ENCODE assay signal across 1 cellular context in the genomic region with DNA sequence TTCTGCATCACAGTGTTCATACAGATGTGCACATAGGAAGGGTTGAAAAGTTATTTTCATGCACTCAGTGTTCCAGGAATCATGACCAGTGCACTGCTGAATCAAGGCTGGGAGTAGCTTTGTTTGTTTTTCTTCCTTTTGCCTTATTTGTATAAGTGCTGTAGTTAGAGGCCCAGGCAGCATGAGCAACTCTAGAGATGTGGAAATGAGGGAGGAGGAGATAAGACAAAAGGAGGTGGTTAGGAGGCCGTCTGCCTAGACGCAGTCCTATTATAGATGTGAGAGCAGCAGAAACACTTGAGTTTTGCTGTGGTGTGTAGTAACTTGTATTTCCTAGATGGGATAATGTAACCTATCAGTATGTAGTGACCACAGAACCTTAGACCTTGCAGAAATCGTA.
TF ChIP-seq lines count a peak whose summit lies in the region.

No MANE protein-coding gene starts in this region.

TF ChIP-seq in K562, 482 proteins besides CTCF, POLR2A, EP300 and RAD21 (continued from another document):
- TF ChIP-seq, protein P1, sequence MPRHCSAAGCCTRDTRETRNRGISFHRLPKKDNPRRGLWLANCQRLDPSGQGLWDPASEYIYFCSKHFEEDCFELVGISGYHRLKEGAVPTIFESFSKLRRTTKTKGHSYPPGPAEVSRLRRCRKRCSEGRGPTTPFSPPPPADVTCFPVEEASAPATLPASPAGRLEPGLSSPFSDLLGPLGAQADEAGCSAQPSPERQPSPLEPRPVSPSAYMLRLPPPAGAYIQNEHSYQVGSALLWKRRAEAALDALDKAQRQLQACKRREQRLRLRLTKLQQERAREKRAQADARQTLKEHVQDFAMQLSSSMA (CRISPR knock-in tag; IDR thresholded peaks at IDR 0.05) = no peak
- no peak for TF ChIP-seq GATAD2A (IDR thresholded peaks at IDR 0.05)
- TF ChIP-seq MTF1 (CRISPR knock-in tag; IDR thresholded peaks at IDR 0.05; ENCODE audit: borderline replicate concordance) = no peak
- TF ChIP-seq DPF2 (IDR thresholded peaks at IDR 0.05) = peak; percentile 30; the same call in 1 of the 2 replicates
- TF ChIP-seq RCOR1 (IDR thresholded peaks at IDR 0.05; ENCODE audit: borderline replicate concordance in 1 of 2, low read depth in 2 of 2, low read length in 2 of 2) = peak in 1 of 2 experiments; percentile 80; a peak in 2 of 4 replicates
- TF ChIP-seq ZNF75A (CRISPR knock-in tag; IDR thresholded peaks at IDR 0.05) = no peak
- no peak for TF ChIP-seq ZNF197 (CRISPR knock-in tag; IDR thresholded peaks at IDR 0.05; ENCODE audit: low read depth)
- TF ChIP-seq CREB1 (IDR thresholded peaks at IDR 0.05) = no peak
- TF ChIP-seq CREB1 (CRISPR knock-in tag; IDR thresholded peaks at IDR 0.05) = no peak
- TF ChIP-seq NRF1 (conservative IDR thresholded peaks at IDR 0.05 in 1 of 2, IDR thresholded peaks at IDR 0.05 in 1 of 2) = peak; percentile 50 to 51; a peak in 2 of 4 replicates
- no peak for TF ChIP-seq ATF7 (IDR thresholded peaks at IDR 0.05)
- TF ChIP-seq, protein P2, sequence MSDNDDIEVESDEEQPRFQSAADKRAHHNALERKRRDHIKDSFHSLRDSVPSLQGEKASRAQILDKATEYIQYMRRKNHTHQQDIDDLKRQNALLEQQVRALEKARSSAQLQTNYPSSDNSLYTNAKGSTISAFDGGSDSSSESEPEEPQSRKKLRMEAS (CRISPR knock-in tag; IDR thresholded peaks at IDR 0.05) = no peak
- TF ChIP-seq, protein P3, sequence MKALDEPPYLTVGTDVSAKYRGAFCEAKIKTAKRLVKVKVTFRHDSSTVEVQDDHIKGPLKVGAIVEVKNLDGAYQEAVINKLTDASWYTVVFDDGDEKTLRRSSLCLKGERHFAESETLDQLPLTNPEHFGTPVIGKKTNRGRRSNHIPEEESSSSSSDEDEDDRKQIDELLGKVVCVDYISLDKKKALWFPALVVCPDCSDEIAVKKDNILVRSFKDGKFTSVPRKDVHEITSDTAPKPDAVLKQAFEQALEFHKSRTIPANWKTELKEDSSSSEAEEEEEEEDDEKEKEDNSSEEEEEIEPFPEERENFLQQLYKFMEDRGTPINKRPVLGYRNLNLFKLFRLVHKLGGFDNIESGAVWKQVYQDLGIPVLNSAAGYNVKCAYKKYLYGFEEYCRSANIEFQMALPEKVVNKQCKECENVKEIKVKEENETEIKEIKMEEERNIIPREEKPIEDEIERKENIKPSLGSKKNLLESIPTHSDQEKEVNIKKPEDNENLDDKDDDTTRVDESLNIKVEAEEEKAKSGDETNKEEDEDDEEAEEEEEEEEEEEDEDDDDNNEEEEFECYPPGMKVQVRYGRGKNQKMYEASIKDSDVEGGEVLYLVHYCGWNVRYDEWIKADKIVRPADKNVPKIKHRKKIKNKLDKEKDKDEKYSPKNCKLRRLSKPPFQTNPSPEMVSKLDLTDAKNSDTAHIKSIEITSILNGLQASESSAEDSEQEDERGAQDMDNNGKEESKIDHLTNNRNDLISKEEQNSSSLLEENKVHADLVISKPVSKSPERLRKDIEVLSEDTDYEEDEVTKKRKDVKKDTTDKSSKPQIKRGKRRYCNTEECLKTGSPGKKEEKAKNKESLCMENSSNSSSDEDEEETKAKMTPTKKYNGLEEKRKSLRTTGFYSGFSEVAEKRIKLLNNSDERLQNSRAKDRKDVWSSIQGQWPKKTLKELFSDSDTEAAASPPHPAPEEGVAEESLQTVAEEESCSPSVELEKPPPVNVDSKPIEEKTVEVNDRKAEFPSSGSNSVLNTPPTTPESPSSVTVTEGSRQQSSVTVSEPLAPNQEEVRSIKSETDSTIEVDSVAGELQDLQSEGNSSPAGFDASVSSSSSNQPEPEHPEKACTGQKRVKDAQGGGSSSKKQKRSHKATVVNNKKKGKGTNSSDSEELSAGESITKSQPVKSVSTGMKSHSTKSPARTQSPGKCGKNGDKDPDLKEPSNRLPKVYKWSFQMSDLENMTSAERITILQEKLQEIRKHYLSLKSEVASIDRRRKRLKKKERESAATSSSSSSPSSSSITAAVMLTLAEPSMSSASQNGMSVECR (CRISPR knock-in tag; IDR thresholded peaks at IDR 0.05) = no peak
- TF ChIP-seq, protein P4, sequence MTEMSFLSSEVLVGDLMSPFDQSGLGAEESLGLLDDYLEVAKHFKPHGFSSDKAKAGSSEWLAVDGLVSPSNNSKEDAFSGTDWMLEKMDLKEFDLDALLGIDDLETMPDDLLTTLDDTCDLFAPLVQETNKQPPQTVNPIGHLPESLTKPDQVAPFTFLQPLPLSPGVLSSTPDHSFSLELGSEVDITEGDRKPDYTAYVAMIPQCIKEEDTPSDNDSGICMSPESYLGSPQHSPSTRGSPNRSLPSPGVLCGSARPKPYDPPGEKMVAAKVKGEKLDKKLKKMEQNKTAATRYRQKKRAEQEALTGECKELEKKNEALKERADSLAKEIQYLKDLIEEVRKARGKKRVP (CRISPR knock-in tag; IDR thresholded peaks at IDR 0.05) = no peak
- TF ChIP-seq, protein P5, sequence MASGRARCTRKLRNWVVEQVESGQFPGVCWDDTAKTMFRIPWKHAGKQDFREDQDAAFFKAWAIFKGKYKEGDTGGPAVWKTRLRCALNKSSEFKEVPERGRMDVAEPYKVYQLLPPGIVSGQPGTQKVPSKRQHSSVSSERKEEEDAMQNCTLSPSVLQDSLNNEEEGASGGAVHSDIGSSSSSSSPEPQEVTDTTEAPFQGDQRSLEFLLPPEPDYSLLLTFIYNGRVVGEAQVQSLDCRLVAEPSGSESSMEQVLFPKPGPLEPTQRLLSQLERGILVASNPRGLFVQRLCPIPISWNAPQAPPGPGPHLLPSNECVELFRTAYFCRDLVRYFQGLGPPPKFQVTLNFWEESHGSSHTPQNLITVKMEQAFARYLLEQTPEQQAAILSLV (tag; IDR thresholded peaks at IDR 0.05) = no peak
- 0 out of 2 replicates have a peak, but pooled peaks have one; percentile 19 for TF ChIP-seq CBFA2T2 (conservative IDR thresholded peaks at IDR 0.05)
- no peak for TF ChIP-seq ZNF717 (CRISPR knock-in tag; IDR thresholded peaks at IDR 0.05)
- TF ChIP-seq CBX5 (IDR thresholded peaks at IDR 0.05; ENCODE audit: borderline replicate concordance, low read depth) = no peak
- TF ChIP-seq, protein P6, sequence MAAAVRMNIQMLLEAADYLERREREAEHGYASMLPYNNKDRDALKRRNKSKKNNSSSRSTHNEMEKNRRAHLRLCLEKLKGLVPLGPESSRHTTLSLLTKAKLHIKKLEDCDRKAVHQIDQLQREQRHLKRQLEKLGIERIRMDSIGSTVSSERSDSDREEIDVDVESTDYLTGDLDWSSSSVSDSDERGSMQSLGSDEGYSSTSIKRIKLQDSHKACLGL (CRISPR knock-in tag; IDR thresholded peaks at IDR 0.05; ENCODE audit: borderline replicate concordance, poor library complexity, severe bottlenecking) = no peak
- no peak for TF ChIP-seq HDGF (IDR thresholded peaks at IDR 0.05)
- TF ChIP-seq SIN3A (IDR thresholded peaks at IDR 0.05; ENCODE audit: borderline replicate concordance in 2 of 2, control insufficient read depth in 1 of 2, low read depth in 2 of 2, low read length in 2 of 2) = no peak
- TF ChIP-seq NFE2 (IDR thresholded peaks at IDR 0.05; ENCODE audit: low read depth) = no peak
- no peak for TF ChIP-seq KDM2B (CRISPR knock-in tag; IDR thresholded peaks at IDR 0.05)
- TF ChIP-seq SOX6 (IDR thresholded peaks at IDR 0.05) = peak; percentile 62; the same call in 1 of the 2 replicates
- TF ChIP-seq EZH2 (IDR thresholded peaks at IDR 0.05; ENCODE audit: borderline replicate concordance, low read depth, low read length) = no peak
- no peak for TF ChIP-seq ETV6 (IDR thresholded peaks at IDR 0.05; ENCODE audit: borderline replicate concordance in 1 of 2, low read depth in 2 of 2, low read length in 1 of 2)
- no peak for TF ChIP-seq ETV6 (CRISPR knock-in tag; IDR thresholded peaks at IDR 0.05; ENCODE audit: borderline replicate concordance)
- TF ChIP-seq, protein P7, sequence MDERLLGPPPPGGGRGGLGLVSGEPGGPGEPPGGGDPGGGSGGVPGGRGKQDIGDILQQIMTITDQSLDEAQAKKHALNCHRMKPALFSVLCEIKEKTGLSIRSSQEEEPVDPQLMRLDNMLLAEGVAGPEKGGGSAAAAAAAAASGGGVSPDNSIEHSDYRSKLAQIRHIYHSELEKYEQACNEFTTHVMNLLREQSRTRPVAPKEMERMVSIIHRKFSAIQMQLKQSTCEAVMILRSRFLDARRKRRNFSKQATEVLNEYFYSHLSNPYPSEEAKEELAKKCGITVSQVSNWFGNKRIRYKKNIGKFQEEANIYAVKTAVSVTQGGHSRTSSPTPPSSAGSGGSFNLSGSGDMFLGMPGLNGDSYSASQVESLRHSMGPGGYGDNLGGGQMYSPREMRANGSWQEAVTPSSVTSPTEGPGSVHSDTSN (CRISPR knock-in tag; IDR thresholded peaks at IDR 0.05; ENCODE audit: low read depth) = no peak
- TF ChIP-seq, protein P7 (tag; conservative IDR thresholded peaks at IDR 0.05; ENCODE audit: low read depth) = no peak
- TF ChIP-seq CTBP1 (IDR thresholded peaks at IDR 0.05; ENCODE audit: borderline replicate concordance) = peak; percentile 82; the same call in 1 of the 2 replicates
- no peak for TF ChIP-seq ZNF696 (CRISPR knock-in tag; conservative IDR thresholded peaks at IDR 0.05)
- TF ChIP-seq PRMT5 (CRISPR knock-in tag; IDR thresholded peaks at IDR 0.05) = no peak
- TF ChIP-seq ZNF583 (CRISPR knock-in tag; IDR thresholded peaks at IDR 0.05) = no peak
- no peak for TF ChIP-seq ESRRB (CRISPR knock-in tag; IDR thresholded peaks at IDR 0.05; ENCODE audit: borderline replicate concordance)
- TF ChIP-seq, protein P8, sequence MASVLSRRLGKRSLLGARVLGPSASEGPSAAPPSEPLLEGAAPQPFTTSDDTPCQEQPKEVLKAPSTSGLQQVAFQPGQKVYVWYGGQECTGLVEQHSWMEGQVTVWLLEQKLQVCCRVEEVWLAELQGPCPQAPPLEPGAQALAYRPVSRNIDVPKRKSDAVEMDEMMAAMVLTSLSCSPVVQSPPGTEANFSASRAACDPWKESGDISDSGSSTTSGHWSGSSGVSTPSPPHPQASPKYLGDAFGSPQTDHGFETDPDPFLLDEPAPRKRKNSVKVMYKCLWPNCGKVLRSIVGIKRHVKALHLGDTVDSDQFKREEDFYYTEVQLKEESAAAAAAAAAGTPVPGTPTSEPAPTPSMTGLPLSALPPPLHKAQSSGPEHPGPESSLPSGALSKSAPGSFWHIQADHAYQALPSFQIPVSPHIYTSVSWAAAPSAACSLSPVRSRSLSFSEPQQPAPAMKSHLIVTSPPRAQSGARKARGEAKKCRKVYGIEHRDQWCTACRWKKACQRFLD (CRISPR knock-in tag; IDR thresholded peaks at IDR 0.05) = no peak
- TF ChIP-seq POLR2H (tag; IDR thresholded peaks at IDR 0.05; ENCODE audit: low read depth) = no peak
- peak; percentile 45; the same call in 1 of the 2 replicates for TF ChIP-seq FOSL1 (tag; conservative IDR thresholded peaks at IDR 0.05)
- TF ChIP-seq, protein P9, sequence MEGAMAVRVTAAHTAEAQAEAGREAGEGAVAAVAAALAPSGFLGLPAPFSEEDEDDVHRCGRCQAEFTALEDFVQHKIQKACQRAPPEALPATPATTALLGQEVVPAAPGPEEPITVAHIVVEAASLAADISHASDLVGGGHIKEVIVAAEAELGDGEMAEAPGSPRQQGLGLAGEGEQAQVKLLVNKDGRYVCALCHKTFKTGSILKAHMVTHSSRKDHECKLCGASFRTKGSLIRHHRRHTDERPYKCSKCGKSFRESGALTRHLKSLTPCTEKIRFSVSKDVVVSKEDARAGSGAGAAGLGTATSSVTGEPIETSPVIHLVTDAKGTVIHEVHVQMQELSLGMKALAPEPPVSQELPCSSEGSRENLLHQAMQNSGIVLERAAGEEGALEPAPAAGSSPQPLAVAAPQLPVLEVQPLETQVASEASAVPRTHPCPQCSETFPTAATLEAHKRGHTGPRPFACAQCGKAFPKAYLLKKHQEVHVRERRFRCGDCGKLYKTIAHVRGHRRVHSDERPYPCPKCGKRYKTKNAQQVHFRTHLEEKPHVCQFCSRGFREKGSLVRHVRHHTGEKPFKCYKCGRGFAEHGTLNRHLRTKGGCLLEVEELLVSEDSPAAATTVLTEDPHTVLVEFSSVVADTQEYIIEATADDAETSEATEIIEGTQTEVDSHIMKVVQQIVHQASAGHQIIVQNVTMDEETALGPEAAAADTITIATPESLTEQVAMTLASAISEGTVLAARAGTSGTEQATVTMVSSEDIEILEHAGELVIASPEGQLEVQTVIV (CRISPR knock-in tag; IDR thresholded peaks at IDR 0.05; ENCODE audit: borderline replicate concordance) = no peak
- TF ChIP-seq PHB2 (IDR thresholded peaks at IDR 0.05; ENCODE audit: low read depth) = no peak
- peak; percentile 65 for TF ChIP-seq ARID1B (IDR thresholded peaks at IDR 0.05)
- TF ChIP-seq RBFOX2 (IDR thresholded peaks at IDR 0.05; ENCODE audit: low read depth, low read length) = no peak
- no peak for TF ChIP-seq SUPT5H (IDR thresholded peaks at IDR 0.05)
- no peak for TF ChIP-seq PCBP2 (IDR thresholded peaks at IDR 0.05; ENCODE audit: low read depth, low read length, poor library complexity, severe bottlenecking)
- no peak for TF ChIP-seq PURB (CRISPR knock-in tag; IDR thresholded peaks at IDR 0.05; ENCODE audit: low read depth)
- TF ChIP-seq ESRRA (IDR thresholded peaks at IDR 0.05; ENCODE audit: borderline replicate concordance, low read depth) = no peak
- TF ChIP-seq, protein P10, sequence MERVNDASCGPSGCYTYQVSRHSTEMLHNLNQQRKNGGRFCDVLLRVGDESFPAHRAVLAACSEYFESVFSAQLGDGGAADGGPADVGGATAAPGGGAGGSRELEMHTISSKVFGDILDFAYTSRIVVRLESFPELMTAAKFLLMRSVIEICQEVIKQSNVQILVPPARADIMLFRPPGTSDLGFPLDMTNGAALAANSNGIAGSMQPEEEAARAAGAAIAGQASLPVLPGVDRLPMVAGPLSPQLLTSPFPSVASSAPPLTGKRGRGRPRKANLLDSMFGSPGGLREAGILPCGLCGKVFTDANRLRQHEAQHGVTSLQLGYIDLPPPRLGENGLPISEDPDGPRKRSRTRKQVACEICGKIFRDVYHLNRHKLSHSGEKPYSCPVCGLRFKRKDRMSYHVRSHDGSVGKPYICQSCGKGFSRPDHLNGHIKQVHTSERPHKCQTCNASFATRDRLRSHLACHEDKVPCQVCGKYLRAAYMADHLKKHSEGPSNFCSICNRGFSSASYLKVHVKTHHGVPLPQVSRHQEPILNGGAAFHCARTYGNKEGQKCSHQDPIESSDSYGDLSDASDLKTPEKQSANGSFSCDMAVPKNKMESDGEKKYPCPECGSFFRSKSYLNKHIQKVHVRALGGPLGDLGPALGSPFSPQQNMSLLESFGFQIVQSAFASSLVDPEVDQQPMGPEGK (CRISPR knock-in tag; IDR thresholded peaks at IDR 0.05; ENCODE audit: borderline replicate concordance) = no peak
